Comparison of ENCODE assay signal across 2 cellular contexts in genomic region chr22:46788426-46789168, GRCh38.
TF ChIP-seq lines count a peak whose summit lies in the region.

No MANE protein-coding gene starts in this region.

TF ChIP-seq in SK-N-SH, 30 proteins besides CTCF, POLR2A, EP300 and RAD21 (continued from another document):
- TF ChIP-seq USF2 (IDR thresholded peaks at IDR 0.05; ENCODE audit: borderline replicate concordance, low read depth, low read length), result no peak

TF ChIP-seq in SK-N-SH treated with all-trans-retinoic acid at 6 μM for 48 hours, 23 proteins besides CTCF, POLR2A, EP300 and RAD21 (continued from another document):
- TF ChIP-seq POU6F1 (CRISPR knock-in tag; IDR thresholded peaks at IDR 0.05; ENCODE audit: borderline replicate concordance, low read depth) (no peak), ARNTL (CRISPR knock-in tag; IDR thresholded peaks at IDR 0.05; ENCODE audit: borderline replicate concordance, low read depth) (no peak), ISL1 (CRISPR knock-in tag; IDR thresholded peaks at IDR 0.05) (no peak), TCF4 (CRISPR knock-in tag; IDR thresholded peaks at IDR 0.05; ENCODE audit: borderline replicate concordance) (no peak), SNAI2 (CRISPR knock-in tag; IDR thresholded peaks at IDR 0.05) (no peak), ZNF70 (CRISPR knock-in tag; IDR thresholded peaks at IDR 0.05) (no peak)
